2 cellular contexts compared by ENCODE assay signal in the genomic region with DNA sequence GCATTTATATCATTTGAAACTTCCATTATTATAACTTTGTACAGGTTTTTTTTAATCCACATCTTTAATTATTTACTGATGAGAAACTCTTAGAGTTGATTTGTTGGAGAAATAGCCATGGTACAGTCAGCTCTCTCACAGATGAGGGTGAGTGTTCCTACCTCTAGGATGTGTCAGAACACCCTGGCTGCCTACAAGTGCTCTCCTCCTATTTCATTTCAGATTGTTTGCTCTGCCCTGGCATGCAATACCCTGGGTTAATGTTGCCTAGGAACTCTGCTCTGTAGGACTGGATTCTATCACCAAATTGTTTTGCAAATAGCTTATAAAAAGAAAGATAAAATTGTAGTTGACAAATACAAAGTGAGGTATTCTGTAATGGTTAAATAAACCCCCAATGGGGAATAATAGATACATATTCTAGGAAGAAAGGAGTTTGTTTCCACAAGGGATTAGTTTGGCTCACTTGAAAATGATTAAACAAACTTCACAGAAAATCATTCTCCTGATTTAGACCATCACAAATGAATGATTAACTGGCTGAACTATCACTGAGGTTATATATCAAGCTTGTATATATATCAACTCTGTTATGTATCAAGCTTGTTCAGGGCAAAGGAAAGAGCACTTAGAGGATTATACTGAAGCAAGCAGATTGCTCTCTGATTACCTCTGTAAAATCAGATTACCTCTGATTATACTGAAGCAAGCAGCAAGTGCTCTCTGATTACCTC.
TF ChIP-seq lines count a peak whose summit lies in the region.

No MANE protein-coding gene starts in this region.

TF ChIP-seq in IMR-90, 13 proteins besides CTCF, POLR2A, EP300 and RAD21:
- no peak for TF ChIP-seq CEBPB (IDR thresholded peaks at IDR 0.05; ENCODE audit: low read depth, low read length)
- no peak for TF ChIP-seq BHLHE40 (IDR thresholded peaks at IDR 0.05; ENCODE audit: low read depth, low read length)
- no peak for TF ChIP-seq NFE2L2 (IDR thresholded peaks at IDR 0.05; ENCODE audit: low read depth, low read length)
- no peak for TF ChIP-seq RCOR1 (IDR thresholded peaks at IDR 0.05; ENCODE audit: insufficient replicate concordance, low read length)
- no peak for TF ChIP-seq CHD1 (IDR thresholded peaks at IDR 0.05; ENCODE audit: low read depth, low read length)
- TF ChIP-seq, protein P1, sequence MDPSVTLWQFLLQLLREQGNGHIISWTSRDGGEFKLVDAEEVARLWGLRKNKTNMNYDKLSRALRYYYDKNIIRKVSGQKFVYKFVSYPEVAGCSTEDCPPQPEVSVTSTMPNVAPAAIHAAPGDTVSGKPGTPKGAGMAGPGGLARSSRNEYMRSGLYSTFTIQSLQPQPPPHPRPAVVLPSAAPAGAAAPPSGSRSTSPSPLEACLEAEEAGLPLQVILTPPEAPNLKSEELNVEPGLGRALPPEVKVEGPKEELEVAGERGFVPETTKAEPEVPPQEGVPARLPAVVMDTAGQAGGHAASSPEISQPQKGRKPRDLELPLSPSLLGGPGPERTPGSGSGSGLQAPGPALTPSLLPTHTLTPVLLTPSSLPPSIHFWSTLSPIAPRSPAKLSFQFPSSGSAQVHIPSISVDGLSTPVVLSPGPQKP (IDR thresholded peaks at IDR 0.05; ENCODE audit: borderline replicate concordance, low read depth, low read length) = no peak
- no peak for TF ChIP-seq SMC3 (IDR thresholded peaks at IDR 0.05; ENCODE audit: low read depth, low read length)
- TF ChIP-seq USF2 (IDR thresholded peaks at IDR 0.05; ENCODE audit: low read depth, low read length) = no peak
- TF ChIP-seq MAFK (IDR thresholded peaks at IDR 0.05; ENCODE audit: low read depth, low read length) = no peak
- no peak for TF ChIP-seq RFX5 (IDR thresholded peaks at IDR 0.05; ENCODE audit: low read depth, low read length)
- no peak for TF ChIP-seq FOS (IDR thresholded peaks at IDR 0.05; ENCODE audit: low read depth, low read length)
- TF ChIP-seq MAZ (IDR thresholded peaks at IDR 0.05; ENCODE audit: borderline replicate concordance, low read depth, low read length) = no peak
- TF ChIP-seq MXI1 (IDR thresholded peaks at IDR 0.05; ENCODE audit: borderline replicate concordance, low read depth, low read length) = no peak

TF ChIP-seq in GM23338, 12 proteins besides CTCF, POLR2A, EP300 and RAD21:
- TF ChIP-seq ETS1 (IDR thresholded peaks at IDR 0.05) (no peak), NANOG (IDR thresholded peaks at IDR 0.05; ENCODE audit: borderline replicate concordance) (no peak), ZNF114 (CRISPR knock-in tag; IDR thresholded peaks at IDR 0.05) (no peak), JUNB (IDR thresholded peaks at IDR 0.05; ENCODE audit: unreplicated experiment) (no peak), EZH2phosphoT487 (IDR thresholded peaks at IDR 0.05; ENCODE audit: unreplicated experiment) (no peak), EZH2 (IDR thresholded peaks at IDR 0.05; ENCODE audit: low read depth, unreplicated experiment) (no peak), CREB1 (CRISPR knock-in tag; IDR thresholded peaks at IDR 0.05; ENCODE audit: low read depth) (no peak), STAT1 (IDR thresholded peaks at IDR 0.05; ENCODE audit: unreplicated experiment) (no peak), ZNF331 (CRISPR knock-in tag; IDR thresholded peaks at IDR 0.05; ENCODE audit: low read depth) (no peak), POLR2AphosphoS5 (IDR thresholded peaks at IDR 0.05; ENCODE audit: low read depth) (no peak)
- TF ChIP-seq, protein P2, sequence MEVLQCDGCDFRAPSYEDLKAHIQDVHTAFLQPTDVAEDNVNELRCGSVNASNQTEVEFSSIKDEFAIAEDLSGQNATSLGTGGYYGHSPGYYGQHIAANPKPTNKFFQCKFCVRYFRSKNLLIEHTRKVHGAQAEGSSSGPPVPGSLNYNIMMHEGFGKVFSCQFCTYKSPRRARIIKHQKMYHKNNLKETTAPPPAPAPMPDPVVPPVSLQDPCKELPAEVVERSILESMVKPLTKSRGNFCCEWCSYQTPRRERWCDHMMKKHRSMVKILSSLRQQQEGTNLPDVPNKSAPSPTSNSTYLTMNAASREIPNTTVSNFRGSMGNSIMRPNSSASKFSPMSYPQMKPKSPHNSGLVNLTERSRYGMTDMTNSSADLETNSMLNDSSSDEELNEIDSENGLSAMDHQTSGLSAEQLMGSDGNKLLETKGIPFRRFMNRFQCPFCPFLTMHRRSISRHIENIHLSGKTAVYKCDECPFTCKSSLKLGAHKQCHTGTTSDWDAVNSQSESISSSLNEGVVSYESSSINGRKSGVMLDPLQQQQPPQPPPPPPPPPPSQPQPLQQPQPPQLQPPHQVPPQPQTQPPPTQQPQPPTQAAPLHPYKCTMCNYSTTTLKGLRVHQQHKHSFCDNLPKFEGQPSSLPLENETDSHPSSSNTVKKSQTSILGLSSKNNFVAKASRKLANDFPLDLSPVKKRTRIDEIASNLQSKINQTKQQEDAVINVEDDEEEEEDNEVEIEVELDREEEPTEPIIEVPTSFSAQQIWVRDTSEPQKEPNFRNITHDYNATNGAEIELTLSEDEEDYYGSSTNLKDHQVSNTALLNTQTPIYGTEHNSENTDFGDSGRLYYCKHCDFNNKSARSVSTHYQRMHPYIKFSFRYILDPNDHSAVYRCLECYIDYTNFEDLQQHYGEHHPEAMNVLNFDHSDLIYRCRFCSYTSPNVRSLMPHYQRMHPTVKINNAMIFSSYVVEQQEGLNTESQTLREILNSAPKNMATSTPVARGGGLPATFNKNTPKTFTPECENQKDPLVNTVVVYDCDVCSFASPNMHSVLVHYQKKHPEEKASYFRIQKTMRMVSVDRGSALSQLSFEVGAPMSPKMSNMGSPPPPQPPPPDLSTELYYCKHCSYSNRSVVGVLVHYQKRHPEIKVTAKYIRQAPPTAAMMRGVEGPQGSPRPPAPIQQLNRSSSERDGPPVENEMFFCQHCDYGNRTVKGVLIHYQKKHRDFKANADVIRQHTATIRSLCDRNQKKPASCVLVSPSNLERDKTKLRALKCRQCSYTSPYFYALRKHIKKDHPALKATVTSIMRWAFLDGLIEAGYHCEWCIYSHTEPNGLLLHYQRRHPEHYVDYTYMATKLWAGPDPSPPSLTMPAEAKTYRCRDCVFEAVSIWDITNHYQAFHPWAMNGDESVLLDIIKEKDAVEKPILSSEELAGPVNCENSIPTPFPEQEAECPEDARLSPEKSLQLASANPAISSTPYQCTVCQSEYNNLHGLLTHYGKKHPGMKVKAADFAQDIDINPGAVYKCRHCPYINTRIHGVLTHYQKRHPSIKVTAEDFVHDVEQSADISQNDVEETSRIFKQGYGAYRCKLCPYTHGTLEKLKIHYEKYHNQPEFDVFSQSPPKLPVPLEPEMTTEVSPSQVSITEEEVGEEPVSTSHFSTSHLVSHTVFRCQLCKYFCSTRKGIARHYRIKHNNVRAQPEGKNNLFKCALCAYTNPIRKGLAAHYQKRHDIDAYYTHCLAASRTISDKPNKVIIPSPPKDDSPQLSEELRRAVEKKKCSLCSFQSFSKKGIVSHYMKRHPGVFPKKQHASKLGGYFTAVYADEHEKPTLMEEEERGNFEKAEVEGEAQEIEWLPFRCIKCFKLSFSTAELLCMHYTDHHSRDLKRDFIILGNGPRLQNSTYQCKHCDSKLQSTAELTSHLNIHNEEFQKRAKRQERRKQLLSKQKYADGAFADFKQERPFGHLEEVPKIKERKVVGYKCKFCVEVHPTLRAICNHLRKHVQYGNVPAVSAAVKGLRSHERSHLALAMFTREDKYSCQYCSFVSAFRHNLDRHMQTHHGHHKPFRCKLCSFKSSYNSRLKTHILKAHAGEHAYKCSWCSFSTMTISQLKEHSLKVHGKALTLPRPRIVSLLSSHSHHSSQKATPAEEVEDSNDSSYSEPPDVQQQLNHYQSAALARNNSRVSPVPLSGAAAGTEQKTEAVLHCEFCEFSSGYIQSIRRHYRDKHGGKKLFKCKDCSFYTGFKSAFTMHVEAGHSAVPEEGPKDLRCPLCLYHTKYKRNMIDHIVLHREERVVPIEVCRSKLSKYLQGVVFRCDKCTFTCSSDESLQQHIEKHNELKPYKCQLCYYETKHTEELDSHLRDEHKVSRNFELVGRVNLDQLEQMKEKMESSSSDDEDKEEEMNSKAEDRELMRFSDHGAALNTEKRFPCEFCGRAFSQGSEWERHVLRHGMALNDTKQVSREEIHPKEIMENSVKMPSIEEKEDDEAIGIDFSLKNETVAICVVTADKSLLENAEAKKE (CRISPR knock-in tag; IDR thresholded peaks at IDR 0.05) = no peak
- TF ChIP-seq, protein P3, sequence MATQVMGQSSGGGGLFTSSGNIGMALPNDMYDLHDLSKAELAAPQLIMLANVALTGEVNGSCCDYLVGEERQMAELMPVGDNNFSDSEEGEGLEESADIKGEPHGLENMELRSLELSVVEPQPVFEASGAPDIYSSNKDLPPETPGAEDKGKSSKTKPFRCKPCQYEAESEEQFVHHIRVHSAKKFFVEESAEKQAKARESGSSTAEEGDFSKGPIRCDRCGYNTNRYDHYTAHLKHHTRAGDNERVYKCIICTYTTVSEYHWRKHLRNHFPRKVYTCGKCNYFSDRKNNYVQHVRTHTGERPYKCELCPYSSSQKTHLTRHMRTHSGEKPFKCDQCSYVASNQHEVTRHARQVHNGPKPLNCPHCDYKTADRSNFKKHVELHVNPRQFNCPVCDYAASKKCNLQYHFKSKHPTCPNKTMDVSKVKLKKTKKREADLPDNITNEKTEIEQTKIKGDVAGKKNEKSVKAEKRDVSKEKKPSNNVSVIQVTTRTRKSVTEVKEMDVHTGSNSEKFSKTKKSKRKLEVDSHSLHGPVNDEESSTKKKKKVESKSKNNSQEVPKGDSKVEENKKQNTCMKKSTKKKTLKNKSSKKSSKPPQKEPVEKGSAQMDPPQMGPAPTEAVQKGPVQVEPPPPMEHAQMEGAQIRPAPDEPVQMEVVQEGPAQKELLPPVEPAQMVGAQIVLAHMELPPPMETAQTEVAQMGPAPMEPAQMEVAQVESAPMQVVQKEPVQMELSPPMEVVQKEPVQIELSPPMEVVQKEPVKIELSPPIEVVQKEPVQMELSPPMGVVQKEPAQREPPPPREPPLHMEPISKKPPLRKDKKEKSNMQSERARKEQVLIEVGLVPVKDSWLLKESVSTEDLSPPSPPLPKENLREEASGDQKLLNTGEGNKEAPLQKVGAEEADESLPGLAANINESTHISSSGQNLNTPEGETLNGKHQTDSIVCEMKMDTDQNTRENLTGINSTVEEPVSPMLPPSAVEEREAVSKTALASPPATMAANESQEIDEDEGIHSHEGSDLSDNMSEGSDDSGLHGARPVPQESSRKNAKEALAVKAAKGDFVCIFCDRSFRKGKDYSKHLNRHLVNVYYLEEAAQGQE (IDR thresholded peaks at IDR 0.05; ENCODE audit: unreplicated experiment) = no peak
